In the genomic region with DNA sequence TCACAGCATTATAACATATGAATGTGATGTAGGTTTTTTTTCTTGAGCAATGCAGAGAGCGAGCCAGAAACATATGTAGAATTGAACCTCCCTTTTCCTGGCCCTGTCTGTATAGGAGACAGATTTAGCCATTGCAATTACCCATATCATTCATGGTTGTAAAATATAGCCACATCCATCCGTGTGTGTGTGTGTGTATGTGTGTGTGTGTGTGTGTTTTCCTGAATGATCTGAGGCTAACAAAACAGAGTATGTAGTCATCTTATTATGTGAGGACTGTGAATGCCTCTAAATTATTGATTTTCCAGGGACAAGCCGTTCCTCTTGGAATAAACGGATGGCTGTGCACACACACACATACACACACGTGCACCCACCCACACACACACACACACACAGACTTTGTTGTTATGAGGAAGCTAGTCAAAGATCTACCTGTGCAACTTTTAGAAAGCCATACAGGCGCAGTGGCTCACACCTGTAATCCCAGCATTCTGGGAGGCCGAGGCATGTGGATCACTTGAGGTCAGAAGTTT, we compare ENCODE assay signal across 26 cellular contexts.
"Had no signal": no experiment of that assay in that cellular context is flagged by ENCODE, and none has a peak within 500 bp of the region (broad histone marks: within the 10 kb centered on the region; RNA-seq: fewer than 3 reads in every experiment).

No MANE protein-coding gene starts in this region.

- H3K9me3 Mint-ChIP-seq: activated naive CD4-positive, alpha-beta T cell treated with anti-CD3 and anti-CD28 coated beads for 36 hours; activated naive CD8-positive, alpha-beta T cell treated with anti-CD3 and anti-CD28 coated beads for 36 hours; T-helper 2 cell treated with Interferon-gamma antibody and Interleukin-4, amounts not matched to agents 5 μg/mL and 100 μg/mL, for 36 hours had no signal

- H3K4me1 Mint-ChIP-seq: activated naive CD8-positive, alpha-beta T cell treated with anti-CD3 and anti-CD28 coated beads for 36 hours; naive thymus-derived CD4-positive, alpha-beta T cell; stimulated activated effector memory CD8-positive, alpha-beta T cell treated with anti-CD3 and anti-CD28 coated beads, Interleukin-12 subunit alpha, Interleukin-12 subunit beta, amount 100 ng/mL, for 72 hours had no signal

- H3K27ac ChIP-seq: adrenal gland, ascending aorta, brain microvascular endothelial cell, coronary artery, gastroesophageal sphincter, hepatocyte, skin epidermis, thoracic aorta, uterus had no signal

- H3K79me2 ChIP-seq: hepatocyte had no signal

- H2AFZ ChIP-seq: hepatocyte had no signal

- DNase-seq: activated CD4-positive, alpha-beta T cell treated with anti-CD3 and anti-CD28 coated beads for 4 hours; activated CD4-positive, alpha-beta T cell treated with anti-CD3 and anti-CD28 coated beads, Interleukin-2, amount 50 U/mL, for 48 hours; activated CD8-positive, alpha-beta memory T cell treated with anti-CD3 and anti-CD28 coated beads for 24 hours; activated effector memory CD4-positive, alpha-beta T cell treated with Interleukin-2 at 50 U/mL for 16 hours; activated naive CD8-positive, alpha-beta T cell treated with anti-CD3 and anti-CD28 coated beads for 36 hours; adrenal gland; brain microvascular endothelial cell; islet precursor cell; mammary epithelial cell; naive thymus-derived CD4-positive, alpha-beta T cell; posterior cingulate gyrus; stimulated activated CD4-positive, alpha-beta T cell treated with anti-CD3 and anti-CD28 coated beads, Interleukin-12 subunit alpha, Interleukin-12 subunit beta, amount 100 ng/mL, for 4 hours; stimulated activated CD4-positive, alpha-beta T cell treated with anti-CD3 and anti-CD28 coated beads, Interleukin-4, amount 100 ng/mL, for 1 hour; uterus had no signal

- H3K9me3 ChIP-seq: adrenal gland, ascending aorta, gastroesophageal sphincter, thoracic aorta, uterus had no signal

- H3K4me1 ChIP-seq: adrenal gland, ascending aorta, gastroesophageal sphincter, uterus had no signal

- H3K27ac Mint-ChIP-seq: activated naive CD4-positive, alpha-beta T cell treated with anti-CD3 and anti-CD28 coated beads for 36 hours; activated naive CD8-positive, alpha-beta T cell treated with anti-CD3 and anti-CD28 coated beads for 36 hours; naive thymus-derived CD4-positive, alpha-beta T cell; stimulated activated effector memory CD8-positive, alpha-beta T cell treated with anti-CD3 and anti-CD28 coated beads, Interleukin-12 subunit alpha, Interleukin-12 subunit beta, amount 100 ng/mL, for 72 hours; stimulated activated naive CD8-positive, alpha-beta T cell treated with anti-CD3 and anti-CD28 coated beads, Interleukin-15, Interleukin-2, amounts not matched to agents 100 ng/mL and 50 ng/mL, for 24 hours; T-helper 2 cell treated with Interferon-gamma antibody and Interleukin-4, amounts not matched to agents 5 μg/mL and 100 μg/mL, for 36 hours; type B pancreatic cell had no signal

- H3K36me3 ChIP-seq: adrenal gland, ascending aorta, brain microvascular endothelial cell, gastroesophageal sphincter, thoracic aorta, uterus had no signal

- H3K27me3 ChIP-seq: adrenal gland, ascending aorta, brain microvascular endothelial cell, hepatocyte, uterus had no signal

- H3K36me3 Mint-ChIP-seq: stimulated activated effector memory CD8-positive, alpha-beta T cell treated with anti-CD3 and anti-CD28 coated beads, Interleukin-12 subunit alpha, Interleukin-12 subunit beta, amount 100 ng/mL, for 72 hours; type B pancreatic cell had no signal

- ATAC-seq: gastroesophageal sphincter; naive thymus-derived CD4-positive, alpha-beta T cell; sciatic nerve had no signal

- H3K4me3 Mint-ChIP-seq: activated naive CD4-positive, alpha-beta T cell treated with anti-CD3 and anti-CD28 coated beads for 36 hours; activated naive CD8-positive, alpha-beta T cell treated with anti-CD3 and anti-CD28 coated beads for 36 hours; naive thymus-derived CD4-positive, alpha-beta T cell; stimulated activated effector memory CD8-positive, alpha-beta T cell treated with anti-CD3 and anti-CD28 coated beads, Interleukin-12 subunit alpha, Interleukin-12 subunit beta, amount 100 ng/mL, for 72 hours; stimulated activated naive CD8-positive, alpha-beta T cell treated with anti-CD3 and anti-CD28 coated beads, Interleukin-15, Interleukin-2, amounts not matched to agents 100 ng/mL and 50 ng/mL, for 24 hours; T-helper 2 cell treated with Interferon-gamma antibody and Interleukin-4, amounts not matched to agents 5 μg/mL and 100 μg/mL, for 36 hours; type B pancreatic cell had no signal

- H3K4me3 ChIP-seq: adrenal gland, ascending aorta, coronary artery, gastroesophageal sphincter, hepatocyte, skin epidermis, thoracic aorta, uterus had no signal

- H3K4me2 ChIP-seq: hepatocyte had no signal
